In the genomic region with DNA sequence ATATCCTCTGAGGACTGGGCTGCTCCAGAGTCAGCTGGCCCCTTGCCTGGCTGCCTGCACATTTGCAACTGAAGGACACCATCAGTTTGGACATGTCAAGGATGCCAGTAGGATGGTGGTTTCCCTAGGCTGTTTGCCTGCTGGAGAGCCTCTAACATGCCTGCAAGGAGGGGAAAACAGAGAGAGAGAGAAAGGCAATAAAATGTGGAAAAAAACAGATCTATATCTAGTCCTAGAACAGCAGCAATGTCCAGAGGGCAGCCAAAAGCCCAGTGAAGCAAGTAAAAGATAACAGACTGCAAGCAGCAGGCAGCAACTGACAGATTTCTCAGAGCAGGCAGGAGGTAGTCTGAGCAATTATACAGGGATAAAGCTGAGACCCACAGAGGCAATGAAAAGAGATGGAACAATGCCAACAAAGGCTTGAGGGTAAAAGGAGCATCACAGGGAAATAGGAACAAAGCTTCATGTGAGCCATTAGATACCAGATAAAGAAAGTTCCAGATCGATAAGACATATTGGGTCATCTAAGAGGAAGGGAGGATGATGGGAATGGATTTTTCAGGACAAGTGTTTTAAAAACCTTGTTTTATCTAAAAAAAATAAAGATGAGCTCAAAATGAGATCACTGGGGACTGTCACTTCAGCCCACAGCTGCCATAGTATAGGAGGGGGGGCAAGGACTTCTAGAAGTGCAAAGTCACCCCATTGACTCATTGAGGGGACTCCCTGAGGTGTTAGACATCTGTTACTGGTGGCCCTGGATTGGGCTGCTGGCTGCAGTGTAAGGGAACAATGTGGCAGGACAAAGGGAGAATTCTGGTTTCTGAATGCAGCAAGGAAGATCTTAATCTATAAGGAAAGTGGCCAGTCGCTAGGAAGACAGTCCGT, we compare ENCODE assay signal across 8 cellular contexts. TPM values are rescaled to one million over a fixed set of nuclear protein-coding genes. Genes with fewer than 3 reads are reported as not detected.
DNase-seq lines count a peak whose midpoint lies in the region; ATAC-seq, FAIRE-seq and TF ChIP-seq lines count a peak whose summit lies in the region.

No MANE protein-coding gene starts in this region.

- TF ChIP-seq CTCF in pancreas (IDR thresholded peaks at IDR 0.05), result no peak

- H3K9me3 ChIP-seq in pancreas, result no peaks in the 10 kb centered on the region

- no peak overlapping the region for H3K4me3 ChIP-seq in pancreas

- H3K4me1 ChIP-seq in pancreas, result peaks cover 21 to 26% (median 24%) of the 10 kb centered on the region in 3 donors

- WGBS in pancreas, 2 donors, result 36 to 42% methylated on average over 3 of the region's 3 CpGs

- H3K36me3 ChIP-seq in pancreas, result no peaks in the 10 kb centered on the region

- FAIRE-seq in pancreas (lab: Jason Lieb, UNC) (no peak), GM19239 (lab: Jason Lieb, UNC) (no peak)

- peak; percentile 59 to 80 (median 74) for ATAC-seq in pancreas
- no peak for ATAC-seq in GM18861 (IDR thresholded peaks at IDR 0.05; ENCODE audit: unreplicated experiment)
- ATAC-seq in HG03442 (IDR thresholded peaks at IDR 0.05; ENCODE audit: unreplicated experiment), result no peak

- peak overlapping the region; percentile 19 to 57 (median 26) for H3K27ac ChIP-seq in pancreas

- no peaks in the 10 kb centered on the region for H3K27me3 ChIP-seq in pancreas

- intact Hi-C loops in pancreas (cut with DNase I), result no loop called here

- peak; percentile 43 for DNase-seq in EL
- peak; percentile 88 for DNase-seq in NCI-H2171 (lab: John Stamatoyannopoulos, UW)
- DNase-seq in cerebellum (ENCODE audit: low spot score), result peak; percentile 81
- peak in 5 of 6 donors; percentile 32 to 62 (median 38) for DNase-seq in pancreas
- DNase-seq in RKO (ENCODE audit: low spot score), result no peak
- DNase-seq in GM19239 (ENCODE audit: insufficient read length, low spot score), result no peak

RNA-seq across cellular contexts. Expression of a gene that starts 38.6 kb away (rescaled TPM):
- total RNA-seq in cerebellum, result 6.2 TPM
- total RNA-seq in pancreas, result 10 to 100 TPM in 5 of 6 donors, 1 to 10 TPM in 1; 7.9 to 16.9 (median 12.7) TPM
- polyA plus RNA-seq in pancreas, result 10 to 100 TPM; 16.1 to 17.3 TPM

Comparison
In these comparisons a context has a peak if more than half of its experiments do, and no peak if none do; other contexts are left out.
1. DNase-seq: peak in EL (single experiment), NCI-H2171 (single experiment), cerebellum (single experiment) and pancreas (5 of 6); none in RKO (single experiment) and GM19239 (single experiment).
2. ATAC-seq: peak in pancreas (4 of 4); none in GM18861 (single experiment) and HG03442 (single experiment).